In the genomic region with DNA sequence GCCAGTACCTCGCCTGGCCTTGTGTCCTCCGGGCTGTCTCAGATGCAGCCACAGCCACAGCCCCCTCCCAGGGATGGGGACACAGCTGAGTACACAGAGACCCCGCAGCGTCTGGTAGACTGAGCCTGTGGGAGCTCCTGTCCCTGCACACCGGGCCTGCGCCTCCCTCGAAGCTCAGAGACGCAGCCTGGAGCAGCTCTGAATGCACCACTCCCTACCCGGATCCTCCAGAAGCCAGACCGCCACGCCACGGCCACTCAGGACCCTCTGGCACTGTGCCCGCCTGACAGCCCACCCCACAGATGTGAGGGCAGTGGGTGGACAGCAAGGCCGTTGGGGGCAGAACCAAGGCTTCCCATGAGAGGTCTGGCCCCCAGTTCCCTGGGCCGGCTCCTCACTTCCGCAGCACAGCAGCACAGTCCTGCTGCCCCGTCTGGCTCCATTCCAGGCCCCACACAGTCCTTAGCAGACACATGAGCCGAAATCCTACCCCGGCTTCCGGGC, we compare ENCODE assay signal across 17 cellular contexts. TPM values are rescaled to one million over a fixed set of nuclear protein-coding genes. Genes with fewer than 3 reads are reported as not detected.
"Had no signal": no experiment of that assay in that cellular context is flagged by ENCODE, and none has a peak within 500 bp of the region (broad histone marks: within the 10 kb centered on the region; RNA-seq: fewer than 3 reads in every experiment).

No MANE protein-coding gene starts in this region.

- H3K4me3 ChIP-seq: esophagus squamous epithelium, pancreas, transverse colon, uterus had no signal

- H3K4me1 ChIP-seq: pancreas, transverse colon, uterus had no signal

- DNase-seq: activated CD4-positive, alpha-beta T cell treated with anti-CD3 and anti-CD28 coated beads for 1 hour; activated CD4-positive, alpha-beta T cell treated with anti-CD3 and anti-CD28 coated beads, Interleukin-2, amount 50 U/mL, for 48 hours; activated T-cell treated with anti-CD3 and anti-CD28 coated beads for 4 hours; dermis blood vessel endothelial cell; effector memory CD4-positive, alpha-beta T cell; esophagus squamous epithelium; hypothalamus; mesendoderm; naive thymus-derived CD4-positive, alpha-beta T cell; transverse colon; uterus; WERI-Rb-1 had no signal

- H3K27ac Mint-ChIP-seq: activated naive CD8-positive, alpha-beta T cell; naive thymus-derived CD4-positive, alpha-beta T cell; stimulated activated naive CD8-positive, alpha-beta T cell treated with anti-CD3 and anti-CD28 coated beads, Interleukin-15, Interleukin-2, amounts not matched to agents 100 ng/mL and 50 ng/mL, for 24 hours had no signal

- H3K27ac ChIP-seq: pancreas, transverse colon, WERI-Rb-1 had no signal

- H3K4me3 Mint-ChIP-seq: activated naive CD8-positive, alpha-beta T cell; naive thymus-derived CD4-positive, alpha-beta T cell; stimulated activated naive CD8-positive, alpha-beta T cell treated with anti-CD3 and anti-CD28 coated beads, Interleukin-15, Interleukin-2, amounts not matched to agents 100 ng/mL and 50 ng/mL, for 24 hours had no signal

- H3K9me3 Mint-ChIP-seq: naive thymus-derived CD4-positive, alpha-beta T cell; stimulated activated naive CD8-positive, alpha-beta T cell treated with anti-CD3 and anti-CD28 coated beads, Interleukin-15, Interleukin-2, amounts not matched to agents 100 ng/mL and 50 ng/mL, for 24 hours had no signal

- ATAC-seq: naive thymus-derived CD4-positive, alpha-beta T cell; pancreas had no signal

- H3K27me3 ChIP-seq: pancreas, transverse colon, uterus had no signal

- H3K36me3 ChIP-seq: esophagus squamous epithelium, pancreas, transverse colon, uterus, WERI-Rb-1 had no signal

- H3K27me3 Mint-ChIP-seq: stimulated activated naive CD8-positive, alpha-beta T cell treated with anti-CD3 and anti-CD28 coated beads, Interleukin-15, Interleukin-2, amounts not matched to agents 100 ng/mL and 50 ng/mL, for 24 hours had no signal

- H3K9me3 ChIP-seq: esophagus squamous epithelium, pancreas, transverse colon, uterus had no signal

- H3K4me1 Mint-ChIP-seq: naive thymus-derived CD4-positive, alpha-beta T cell had no signal

- H3K36me3 Mint-ChIP-seq: activated naive CD8-positive, alpha-beta T cell; naive thymus-derived CD4-positive, alpha-beta T cell had no signal

RNA-seq across cellular contexts. Expression of gene PAPOLB, which starts 40.8 kb away (rescaled TPM):
- total RNA-seq: glomerular endothelial cell; naive thymus-derived CD4-positive, alpha-beta T cell; T-helper 2 cell treated with Interferon-gamma antibody and Interleukin-4, amounts not matched to agents 100 ng/mL and 5 ng/mL, for 36 hours had no signal
- polyA plus RNA-seq: naive thymus-derived CD4-positive, alpha-beta T cell; pancreas had no signal
